8 cellular contexts compared by ENCODE assay signal in the genomic region with DNA sequence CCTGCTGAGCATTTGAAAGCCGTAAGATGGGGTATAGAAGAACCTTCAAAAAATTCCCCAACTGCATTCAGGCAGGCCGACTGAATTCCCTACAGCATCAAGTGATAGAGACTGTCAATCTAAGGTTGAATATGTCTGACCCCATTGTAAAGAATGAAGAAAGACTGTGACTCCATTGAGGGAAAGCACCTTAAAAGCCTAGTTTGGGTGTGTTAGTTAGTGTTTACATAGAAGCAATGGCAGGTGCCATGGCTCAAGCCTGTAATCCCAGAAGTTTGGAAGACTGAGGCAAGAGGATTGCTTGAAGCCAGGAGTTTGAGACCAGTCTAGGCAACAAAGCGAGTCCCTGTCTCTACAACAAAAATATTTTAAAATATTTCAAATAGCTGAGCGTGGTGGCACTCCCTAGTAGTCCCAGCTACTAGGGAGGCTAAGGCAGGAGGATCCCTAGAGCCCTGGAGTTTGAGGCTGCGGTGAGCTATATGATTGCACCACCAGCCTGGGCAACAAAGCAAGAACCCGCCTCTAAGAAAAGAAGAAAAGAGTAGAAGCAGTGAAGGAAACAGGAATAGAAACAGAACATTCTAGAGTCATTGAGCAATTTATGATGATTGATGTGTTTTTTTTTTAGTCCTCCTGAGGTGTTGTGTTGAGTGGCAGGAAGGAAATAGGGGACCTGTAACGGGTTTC. TPM values are rescaled to one million over a fixed set of nuclear protein-coding genes. Genes with fewer than 3 reads are reported as not detected.
A peak's percentile ranks its signal among the peaks of the same experiment; 100 is the strongest.
DNase-seq lines count a peak whose midpoint lies in the region; ATAC-seq and TF ChIP-seq lines count a peak whose summit lies in the region.

No MANE protein-coding gene starts in this region.

- peak; percentile 40 for DNase-seq in UCSD-AML1 (lab: John Stamatoyannopoulos, UW; ENCODE audit: unreplicated experiment)
- no peak for DNase-seq in effector CD4-positive, alpha-beta T cell
- DNase-seq in progenitor cell of endocrine pancreas (ENCODE audit: low spot score, unreplicated experiment): no peak
- DNase-seq in NCI-H187 (lab: John Stamatoyannopoulos, UW): no peak
- no peak for DNase-seq in HT-29 (ENCODE audit: low spot score)

- no peaks in the 10 kb centered on the region for H3K9me3 ChIP-seq in liver (ENCODE audit: control insufficient read depth in 4 of 4, low read length in 3 of 4)

- no peaks in the 10 kb centered on the region for H3K27me3 ChIP-seq in liver (ENCODE audit: control insufficient read depth in 4 of 4, insufficient read depth in 4 of 4, low read length in 3 of 4)

- WGBS in liver: 69% methylated on average over 7 of the region's 7 CpGs

- TF ChIP-seq CTCF in liver (IDR thresholded peaks at IDR 0.05; ENCODE audit: low read depth, low read length, missing input control) (no peak), progenitor cell of endocrine pancreas (IDR thresholded peaks at IDR 0.05; ENCODE audit: unreplicated experiment) (no peak)

- peak overlapping the region; percentile 72 to 87 for H3K27ac ChIP-seq in liver (ENCODE audit: low read depth in 1 of 2, low read length in 2 of 2)

- peak overlapping the region; percentile 13 to 84 for H3K9ac ChIP-seq in liver (ENCODE audit: low read depth in 1 of 2, low read length in 2 of 2)

- H3K4me3 ChIP-seq in liver (ENCODE audit: low read depth in 1 of 3, low read length in 3 of 3): no peak overlapping the region

- ATAC-seq in GM18498 (IDR thresholded peaks at IDR 0.05; ENCODE audit: unreplicated experiment) (peak; percentile 33), HG03139 (IDR thresholded peaks at IDR 0.05; ENCODE audit: unreplicated experiment) (peak; percentile 0)

- no peak for TF ChIP-seq RAD21 in liver (IDR thresholded peaks at IDR 0.05)

- H3K36me3 ChIP-seq in liver (ENCODE audit: control insufficient read depth in 4 of 4, insufficient read depth in 3 of 4, low read depth in 1 of 4, low read length in 3 of 4): peaks cover 0 to 8% (median 0%) of the 10 kb centered on the region in 4 donors

- no peaks in the 10 kb centered on the region for H3K9me3 Mint-ChIP-seq in progenitor cell of endocrine pancreas (ENCODE audit: low read depth)

- H3K36me3 Mint-ChIP-seq in progenitor cell of endocrine pancreas (ENCODE audit: insufficient read depth): peaks cover 1% of the 10 kb centered on the region

- H3K4me3 Mint-ChIP-seq in progenitor cell of endocrine pancreas (ENCODE audit: low read depth): no peak overlapping the region

- peaks cover 18 to 46% (median 34%) of the 10 kb centered on the region in 4 donors for H3K4me1 ChIP-seq in liver (ENCODE audit: control insufficient read depth in 4 of 4, insufficient read depth in 4 of 4, low read length in 3 of 4)

- H3K4me1 Mint-ChIP-seq in progenitor cell of endocrine pancreas (ENCODE audit: low read depth): peaks cover 6% of the 10 kb centered on the region

- no peaks in the 10 kb centered on the region for H3K27me3 Mint-ChIP-seq in progenitor cell of endocrine pancreas

- no peak overlapping the region for H3K27ac Mint-ChIP-seq in progenitor cell of endocrine pancreas

TF ChIP-seq in liver, 16 proteins besides CTCF, POLR2A, EP300 and RAD21:
- TF ChIP-seq TAF1 (conservative IDR thresholded peaks at IDR 0.05) (no peak), YY1 (IDR thresholded peaks at IDR 0.05) (no peak), FOXA1 (IDR thresholded peaks at IDR 0.05) (no peak), RXRA (IDR thresholded peaks at IDR 0.05) (no peak), JUND (IDR thresholded peaks at IDR 0.05) (no peak), SP1 (IDR thresholded peaks at IDR 0.05) (no peak), EGR1 (IDR thresholded peaks at IDR 0.05; ENCODE audit: low read depth in 2 of 2) (no peak), NR2F2 (IDR thresholded peaks at IDR 0.05) (no peak), HNF4G (IDR thresholded peaks at IDR 0.05) (no peak)
- TF ChIP-seq, protein P1, sequence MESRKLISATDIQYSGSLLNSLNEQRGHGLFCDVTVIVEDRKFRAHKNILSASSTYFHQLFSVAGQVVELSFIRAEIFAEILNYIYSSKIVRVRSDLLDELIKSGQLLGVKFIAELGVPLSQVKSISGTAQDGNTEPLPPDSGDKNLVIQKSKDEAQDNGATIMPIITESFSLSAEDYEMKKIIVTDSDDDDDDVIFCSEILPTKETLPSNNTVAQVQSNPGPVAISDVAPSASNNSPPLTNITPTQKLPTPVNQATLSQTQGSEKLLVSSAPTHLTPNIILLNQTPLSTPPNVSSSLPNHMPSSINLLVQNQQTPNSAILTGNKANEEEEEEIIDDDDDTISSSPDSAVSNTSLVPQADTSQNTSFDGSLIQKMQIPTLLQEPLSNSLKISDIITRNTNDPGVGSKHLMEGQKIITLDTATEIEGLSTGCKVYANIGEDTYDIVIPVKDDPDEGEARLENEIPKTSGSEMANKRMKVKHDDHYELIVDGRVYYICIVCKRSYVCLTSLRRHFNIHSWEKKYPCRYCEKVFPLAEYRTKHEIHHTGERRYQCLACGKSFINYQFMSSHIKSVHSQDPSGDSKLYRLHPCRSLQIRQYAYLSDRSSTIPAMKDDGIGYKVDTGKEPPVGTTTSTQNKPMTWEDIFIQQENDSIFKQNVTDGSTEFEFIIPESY (IDR thresholded peaks at IDR 0.05): no peak
- TF ChIP-seq, protein P2, sequence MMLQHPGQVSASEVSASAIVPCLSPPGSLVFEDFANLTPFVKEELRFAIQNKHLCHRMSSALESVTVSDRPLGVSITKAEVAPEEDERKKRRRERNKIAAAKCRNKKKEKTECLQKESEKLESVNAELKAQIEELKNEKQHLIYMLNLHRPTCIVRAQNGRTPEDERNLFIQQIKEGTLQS (IDR thresholded peaks at IDR 0.05): no peak
- TF ChIP-seq, protein P3, sequence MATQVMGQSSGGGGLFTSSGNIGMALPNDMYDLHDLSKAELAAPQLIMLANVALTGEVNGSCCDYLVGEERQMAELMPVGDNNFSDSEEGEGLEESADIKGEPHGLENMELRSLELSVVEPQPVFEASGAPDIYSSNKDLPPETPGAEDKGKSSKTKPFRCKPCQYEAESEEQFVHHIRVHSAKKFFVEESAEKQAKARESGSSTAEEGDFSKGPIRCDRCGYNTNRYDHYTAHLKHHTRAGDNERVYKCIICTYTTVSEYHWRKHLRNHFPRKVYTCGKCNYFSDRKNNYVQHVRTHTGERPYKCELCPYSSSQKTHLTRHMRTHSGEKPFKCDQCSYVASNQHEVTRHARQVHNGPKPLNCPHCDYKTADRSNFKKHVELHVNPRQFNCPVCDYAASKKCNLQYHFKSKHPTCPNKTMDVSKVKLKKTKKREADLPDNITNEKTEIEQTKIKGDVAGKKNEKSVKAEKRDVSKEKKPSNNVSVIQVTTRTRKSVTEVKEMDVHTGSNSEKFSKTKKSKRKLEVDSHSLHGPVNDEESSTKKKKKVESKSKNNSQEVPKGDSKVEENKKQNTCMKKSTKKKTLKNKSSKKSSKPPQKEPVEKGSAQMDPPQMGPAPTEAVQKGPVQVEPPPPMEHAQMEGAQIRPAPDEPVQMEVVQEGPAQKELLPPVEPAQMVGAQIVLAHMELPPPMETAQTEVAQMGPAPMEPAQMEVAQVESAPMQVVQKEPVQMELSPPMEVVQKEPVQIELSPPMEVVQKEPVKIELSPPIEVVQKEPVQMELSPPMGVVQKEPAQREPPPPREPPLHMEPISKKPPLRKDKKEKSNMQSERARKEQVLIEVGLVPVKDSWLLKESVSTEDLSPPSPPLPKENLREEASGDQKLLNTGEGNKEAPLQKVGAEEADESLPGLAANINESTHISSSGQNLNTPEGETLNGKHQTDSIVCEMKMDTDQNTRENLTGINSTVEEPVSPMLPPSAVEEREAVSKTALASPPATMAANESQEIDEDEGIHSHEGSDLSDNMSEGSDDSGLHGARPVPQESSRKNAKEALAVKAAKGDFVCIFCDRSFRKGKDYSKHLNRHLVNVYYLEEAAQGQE (IDR thresholded peaks at IDR 0.05): no peak

RNA-seq across cellular contexts. Expression of a gene that starts 15.4 kb away (rescaled TPM):
- total RNA-seq in liver (10 to 100 TPM; 11.9 to 12.7 TPM), progenitor cell of endocrine pancreas (12.8 and 13.7 TPM in 2 replicates)
- polyA plus RNA-seq in liver: 10 to 100 TPM; 19.8 to 23.4 TPM
- total RNA-seq in HT-29 (2014; rRNA removed; shearing (Covaris generic)): 7.1 and 7.4 TPM in 2 replicates

RNA-seq across cellular contexts. Expression of a gene that starts 15.5 kb away (rescaled TPM):
- under 1 TPM in 1 of 2 donors, not detected in 1; 0.17 TPM for total RNA-seq in liver
- polyA plus RNA-seq in liver: under 1 TPM; 0.06 to 0.13 TPM
- 0.22 TPM in 1 of 2 replicates, not detected in the other for total RNA-seq in progenitor cell of endocrine pancreas
- total RNA-seq in HT-29 (2014; rRNA removed; shearing (Covaris generic)): 0.20 and 1.9 TPM in 2 replicates

RNA-seq across cellular contexts. Expression of a gene that starts 16.5 kb away (rescaled TPM):
- total RNA-seq in liver: 100 to 1,000 TPM in 1 of 2 donors, 10 to 100 TPM in 1; 84.7 to 223 TPM
- 10 to 100 TPM; 53.8 to 99.2 TPM for polyA plus RNA-seq in liver
- total RNA-seq in progenitor cell of endocrine pancreas: 38.1 and 38.8 TPM in 2 replicates
- total RNA-seq in HT-29 (2014; rRNA removed; shearing (Covaris generic)): 30.1 and 46.6 TPM in 2 replicates

RNA-seq across cellular contexts. Expression of a gene that starts 22.1 kb away (rescaled TPM):
- total RNA-seq in liver (1 to 10 TPM; 6.5 to 8.6 TPM), progenitor cell of endocrine pancreas (4.2 and 4.5 TPM in 2 replicates)
- polyA plus RNA-seq in liver: 1 to 10 TPM; 4.6 to 6.0 TPM
- 2.5 and 3.0 TPM in 2 replicates for total RNA-seq in HT-29 (2014; rRNA removed; shearing (Covaris generic))

RNA-seq across cellular contexts. Expression of a gene that starts 41.6 kb away (rescaled TPM):
- total RNA-seq in liver: 10 to 100 TPM; 68.0 to 80.5 TPM
- 100 to 1,000 TPM; 115 to 138 TPM for polyA plus RNA-seq in liver
- total RNA-seq in progenitor cell of endocrine pancreas: not detected in 2 replicates
- not detected in 2 replicates for total RNA-seq in HT-29 (2014; rRNA removed; shearing (Covaris generic))
